ENCODE assay signal across 15 cellular contexts in the genomic region with DNA sequence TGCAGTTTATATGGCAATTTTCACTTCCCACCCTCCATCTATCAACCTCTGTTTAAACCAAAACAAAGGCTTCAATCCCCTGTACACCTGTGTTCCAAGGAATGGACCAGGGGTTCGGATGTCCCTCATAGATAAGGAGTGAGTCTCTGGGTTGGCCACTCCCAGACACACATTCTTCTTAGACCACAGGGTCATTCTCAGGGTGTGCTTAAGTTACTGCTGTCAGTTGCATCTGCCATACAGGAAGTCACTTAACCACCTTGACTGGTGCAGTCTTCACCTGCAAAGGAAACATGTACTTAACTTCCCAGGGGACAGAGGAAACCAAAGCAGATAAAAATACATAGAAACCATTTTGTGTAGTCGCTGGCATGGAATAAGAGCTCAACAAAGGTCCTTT.
DNase-seq lines count a peak whose midpoint lies in the region; ATAC-seq and TF ChIP-seq lines count a peak whose summit lies in the region.
"Had no signal": no experiment of that assay in that cellular context is flagged by ENCODE, and none has a peak within 500 bp of the region (broad histone marks: within the 10 kb centered on the region; RNA-seq: fewer than 3 reads in every experiment).

No MANE protein-coding gene starts in this region.

- H3K9me3 Mint-ChIP-seq in activated B cell treated with CpG ODN at 0.5 μM for 24 hours, result peaks cover 2% of the 10 kb centered on the region

- no peaks in the 10 kb centered on the region for H3K27me3 ChIP-seq in breast epithelium
- H3K27me3 ChIP-seq: spleen, vagina had no signal

- H3K36me3 ChIP-seq in breast epithelium, result no peaks in the 10 kb centered on the region
- H3K36me3 ChIP-seq: spleen, vagina had no signal

- CTCF ChIA-PET in activated B cell treated with CpG ODN at 0.5 μM for 24 hours (lab: Charles Lee), result no interaction called here

- intact Hi-C loops in activated B cell treated with CpG ODN at 0.5 μM for 24 hours (cut with micrococcal nuclease) (loop anchor here (5.0 kb wide), 1 partner anchor 39 kb away; no protein-coding TSS in a partner anchor), breast epithelium (cut with DNase I; ENCODE audit: low total_unique reads) (no loop called here)

- no peaks in the 10 kb centered on the region for H3K9me3 ChIP-seq in breast epithelium
- H3K9me3 ChIP-seq: vagina had no signal

- no peak overlapping the region for H3K27ac ChIP-seq in breast epithelium
- H3K27ac ChIP-seq: C4-2B, vagina had no signal

- H3K4me3 Mint-ChIP-seq in activated B cell treated with CpG ODN at 0.5 μM for 24 hours, result peak overlapping the region; percentile 17
- H3K4me3 Mint-ChIP-seq: endodermal cell had no signal

- H3K4me3 ChIP-seq in GM12864 (ENCODE audit: low read depth, low read length) (no peak overlapping the region), breast epithelium (no peak overlapping the region)
- H3K4me3 ChIP-seq: spleen, vagina had no signal

- no peak for TF ChIP-seq POLR2A in breast epithelium (IDR thresholded peaks at IDR 0.05)

- DNase-seq in GM12864 (ENCODE audit: low read depth) (peak; percentile 50), activated B cell treated with CpG ODN at 0.5 μM for 24 hours (no peak), breast epithelium (ENCODE audit: low spot score in 2 of 2) (no peak), D341Med (ENCODE audit: low spot score) (no peak)
- DNase-seq: activated T-cell treated with anti-CD3 and anti-CD28 coated beads, Interleukin-2, amount 50 U/mL, for 1 hour; endodermal cell; GF-D8; KG1; spleen had no signal

- ATAC-seq in GM19397 (IDR thresholded peaks at IDR 0.05; ENCODE audit: unreplicated experiment), result peak; percentile 79
- ATAC-seq in HG03175 (IDR thresholded peaks at IDR 0.05; ENCODE audit: unreplicated experiment), result peak; percentile 88
- peak; percentile 83 for ATAC-seq in activated B cell treated with CpG ODN at 0.5 μM for 24 hours (ENCODE audit: low read depth)
- ATAC-seq in GM21526 (IDR thresholded peaks at IDR 0.05; ENCODE audit: low FRiP score, unreplicated experiment), result no peak
- no peak for ATAC-seq in GM21786 (IDR thresholded peaks at IDR 0.05; ENCODE audit: unreplicated experiment)

- peak overlapping the region; percentile 46 for H3K27ac Mint-ChIP-seq in activated B cell treated with CpG ODN at 0.5 μM for 24 hours
- H3K27ac Mint-ChIP-seq: endodermal cell had no signal

- H3K27me3 Mint-ChIP-seq in activated B cell treated with CpG ODN at 0.5 μM for 24 hours, result no peaks in the 10 kb centered on the region

- TF ChIP-seq CTCF in GM12864 (IDR thresholded peaks at IDR 0.05; ENCODE audit: low read depth, low read length, missing control alignments), result no peak
- no peak for TF ChIP-seq CTCF in activated B cell treated with CpG ODN at 0.5 μM for 24 hours (IDR thresholded peaks at IDR 0.05)
- no peak for TF ChIP-seq CTCF in breast epithelium (IDR thresholded peaks at IDR 0.05)

- H3K36me3 Mint-ChIP-seq in activated B cell treated with CpG ODN at 0.5 μM for 24 hours (ENCODE audit: low read depth), result no peaks in the 10 kb centered on the region

- H3K4me1 ChIP-seq in breast epithelium, result no peaks in the 10 kb centered on the region

- peaks cover 72% of the 10 kb centered on the region for H3K4me1 Mint-ChIP-seq in activated B cell treated with CpG ODN at 0.5 μM for 24 hours

- POLR2A ChIA-PET in activated B cell treated with CpG ODN at 0.5 μM for 24 hours (lab: Charles Lee), result interaction anchor here (0.8 kb wide), 1 partner anchor 22 kb away, joined by 4 read pairs; no protein-coding TSS in a partner anchor

Comparison
In these comparisons a context has a peak if more than half of its experiments do, and no peak if none do; other contexts are left out.
1. ATAC-seq: peak in GM19397 (single experiment), HG03175 (single experiment) and activated B cell treated with CpG ODN at 0.5 μM for 24 hours (single experiment); none in GM21526 (single experiment) and GM21786 (single experiment).